Comparison of ENCODE assay signal across 23 cellular contexts in the genomic region with DNA sequence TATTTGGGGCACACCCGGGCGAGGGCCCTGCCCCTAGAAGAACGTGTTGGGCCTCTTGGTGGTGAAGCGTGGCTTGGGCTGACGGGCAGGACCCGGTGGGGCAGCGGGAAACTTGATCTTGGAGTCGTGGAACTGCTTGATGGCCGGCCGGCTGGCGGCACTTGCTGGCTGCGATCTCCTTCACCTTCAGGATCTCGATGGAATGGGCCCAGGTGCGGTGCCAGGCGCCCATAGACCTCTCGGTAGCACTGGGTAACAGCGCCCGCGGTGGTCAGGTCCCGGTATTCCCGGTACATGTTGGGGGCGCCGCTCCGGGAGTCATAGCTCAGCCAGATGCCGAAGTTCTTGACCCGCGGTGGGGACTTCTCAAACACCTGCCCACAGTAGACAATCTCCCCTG.
"Had no signal": no experiment of that assay in that cellular context is flagged by ENCODE, and none has a peak within 500 bp of the region (broad histone marks: within the 10 kb centered on the region; RNA-seq: fewer than 3 reads in every experiment).

No MANE protein-coding gene starts in this region.

- DNase-seq: colonic mucosa; cortex of kidney; dermis blood vessel endothelial cell; dorsolateral prefrontal cortex; effector CD4-positive, alpha-beta T cell; effector CD8-positive, alpha-beta T cell; effector memory CD4-positive, alpha-beta T cell; effector memory CD8-positive, alpha-beta T cell; erythroblast; esophagus squamous epithelium; foreskin fibroblast; foreskin keratinocyte; foreskin melanocyte; gastrocnemius medialis; glutamatergic neuron; heart right ventricle had no signal

- H3K9me3 Mint-ChIP-seq: dendritic cell treated with granulocyte-macrophage colony-stimulating factor and Interleukin-4, amounts not matched to agents 40 ng/mL and 50 ng/mL, for 4 days; effector memory CD8-positive, alpha-beta T cell had no signal

- H3K4me2 ChIP-seq: hepatocyte had no signal

- ATAC-seq: effector memory CD8-positive, alpha-beta T cell; esophagus mucosa; foreskin keratinocyte; gastrocnemius medialis; gastroesophageal sphincter; heart right ventricle had no signal

- H3K27me3 Mint-ChIP-seq: dendritic cell treated with granulocyte-macrophage colony-stimulating factor and Interleukin-4, amounts not matched to agents 40 ng/mL and 50 ng/mL, for 4 days; effector memory CD8-positive, alpha-beta T cell had no signal

- H3K4me3 Mint-ChIP-seq: dendritic cell treated with granulocyte-macrophage colony-stimulating factor and Interleukin-4, amounts not matched to agents 40 ng/mL and 50 ng/mL, for 4 days; effector memory CD8-positive, alpha-beta T cell had no signal

- H3K9me3 ChIP-seq: colonic mucosa, esophagus muscularis mucosa, esophagus squamous epithelium, gastrocnemius medialis, gastroesophageal sphincter, heart right ventricle had no signal

- H3K27ac Mint-ChIP-seq: dendritic cell treated with granulocyte-macrophage colony-stimulating factor and Interleukin-4, amounts not matched to agents 40 ng/mL and 50 ng/mL, for 4 days; effector memory CD8-positive, alpha-beta T cell had no signal

- H2AFZ ChIP-seq: hepatocyte had no signal

- H3K4me1 ChIP-seq: colonic mucosa, esophagus muscularis mucosa, esophagus squamous epithelium, foreskin keratinocyte, gastrocnemius medialis, gastroesophageal sphincter, heart right ventricle had no signal

- H3K27ac ChIP-seq: colonic mucosa, coronary artery, dorsolateral prefrontal cortex, epithelial cell of prostate, esophagus muscularis mucosa, esophagus squamous epithelium, foreskin keratinocyte, gastrocnemius medialis, gastroesophageal sphincter, heart right ventricle, hepatocyte had no signal

- H3K27me3 ChIP-seq: colonic mucosa, dorsolateral prefrontal cortex, esophagus muscularis mucosa, esophagus squamous epithelium, foreskin keratinocyte, gastrocnemius medialis, gastroesophageal sphincter, heart right ventricle, hepatocyte had no signal

- H3K79me2 ChIP-seq: hepatocyte had no signal

- H3K4me3 ChIP-seq: colonic mucosa, coronary artery, dorsolateral prefrontal cortex, esophagus muscularis mucosa, esophagus squamous epithelium, gastrocnemius medialis, gastroesophageal sphincter, heart right ventricle, hepatocyte had no signal
